Comparison of ENCODE assay signal across 1 cellular context in genomic region chr22:37621352-37621860, GRCh38.
TF ChIP-seq lines count a peak whose summit lies in the region.

No MANE protein-coding gene starts in this region.

TF ChIP-seq in K562, 482 proteins besides CTCF, POLR2A, EP300 and RAD21:
- TF ChIP-seq UBTF (IDR thresholded peaks at IDR 0.05; ENCODE audit: borderline replicate concordance in 1 of 2, low read depth in 2 of 2, low read length in 2 of 2) (no peak), RBFOX2 (IDR thresholded peaks at IDR 0.05; ENCODE audit: low read depth, low read length) (0 out of 2 replicates have a peak, but pooled peaks have one; percentile 29), POLR2G (IDR thresholded peaks at IDR 0.05; ENCODE audit: low read depth, low read length) (peak; percentile 39; the same call in 1 of the 2 replicates), PHTF2 (CRISPR knock-in tag; IDR thresholded peaks at IDR 0.05) (no peak), POU5F1 (IDR thresholded peaks at IDR 0.05; ENCODE audit: borderline replicate concordance, low read depth, low read length, partially characterized antibody) (no peak)
